ENCODE assay signal across 10 cellular contexts in the genomic region with DNA sequence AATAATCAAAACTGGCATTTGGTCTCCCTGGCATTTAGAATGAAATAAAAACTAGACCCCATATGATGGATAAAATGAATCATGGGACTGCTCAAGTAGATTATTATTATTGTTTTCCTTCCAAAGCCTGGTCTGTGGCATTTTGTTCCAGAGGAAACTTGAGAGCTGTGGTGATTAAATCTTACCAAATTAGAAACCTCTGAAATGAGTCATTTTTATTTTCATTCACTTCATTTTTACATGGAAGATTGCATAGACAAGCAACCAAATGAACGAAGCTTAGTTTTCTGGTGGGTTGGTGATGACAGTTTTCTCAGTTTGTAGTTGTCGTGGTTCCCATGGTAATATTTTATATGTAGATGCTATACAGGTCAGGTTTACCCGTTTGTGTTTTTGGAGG. TPM values are rescaled to one million over a fixed set of nuclear protein-coding genes. Genes with fewer than 3 reads are reported as not detected.
DNase-seq lines count a peak whose midpoint lies in the region; ATAC-seq and TF ChIP-seq lines count a peak whose summit lies in the region.
"Had no signal": no experiment of that assay in that cellular context is flagged by ENCODE, and none has a peak within 500 bp of the region (broad histone marks: within the 10 kb centered on the region; RNA-seq: fewer than 3 reads in every experiment).

No MANE protein-coding gene starts in this region.

- H3K4me2 ChIP-seq in hepatocyte: no peak overlapping the region

- H3K27me3 ChIP-seq in adipocyte (replicated peaks; ENCODE audit: control insufficient read depth, insufficient read depth, low read length) (no peaks in the 10 kb centered on the region), psoas muscle (ENCODE audit: insufficient read depth in 3 of 3, low read length in 2 of 3) (no peaks in the 10 kb centered on the region), hepatocyte (no peaks in the 10 kb centered on the region)

- H3K9ac ChIP-seq in adipocyte (ENCODE audit: low read length): no peak overlapping the region

- 33 to 44% (median 37%) methylated on average over 3 of the region's 3 CpGs for WGBS in psoas muscle, 3 donors
- WGBS in hepatocyte (ENCODE audit: low lambda C conversion rate, missing lambda C conversion rate): 84% methylated on average over 3 of the region's 3 CpGs

- DNase-seq in adipocyte (ENCODE audit: low read depth) (peak; percentile 90), psoas muscle (no peak), KBM-7 (no peak), hepatocyte (ENCODE audit: low spot score) (no peak), NCI-H748 treated with DMSO at 0.1 percent for 48 hours (lab: John Stamatoyannopoulos, UW) (no peak)
- DNase-seq: naive B cell, NCI-H774 had no signal

- no peaks in the 10 kb centered on the region for H3K36me3 ChIP-seq in adipocyte (ENCODE audit: control insufficient read depth, insufficient read depth, low read length, severe bottlenecking)
- no peaks in the 10 kb centered on the region for H3K36me3 ChIP-seq in psoas muscle (ENCODE audit: insufficient read depth in 1 of 2, low read depth in 1 of 2)
- no peaks in the 10 kb centered on the region for H3K36me3 ChIP-seq in hepatocyte (replicated peaks; ENCODE audit: insufficient read depth, low read depth)

- peaks cover 28% of the 10 kb centered on the region for H3K79me2 ChIP-seq in hepatocyte

- H3K4me3 ChIP-seq in adipocyte (ENCODE audit: low read length): peak overlapping the region; percentile 16
- H3K4me3 ChIP-seq in psoas muscle: no peak overlapping the region
- H3K4me3 ChIP-seq in hepatocyte: no peak overlapping the region

- H4K20me1 ChIP-seq in hepatocyte (ENCODE audit: insufficient read depth, poor library complexity, severe bottlenecking): no peaks in the 10 kb centered on the region

- TF ChIP-seq CTCF in psoas muscle (IDR thresholded peaks at IDR 0.05): no peak
- no peak for TF ChIP-seq CTCF in hepatocyte (IDR thresholded peaks at IDR 0.05; ENCODE audit: poor library complexity)

- H3K9me3 ChIP-seq in adipocyte (ENCODE audit: control insufficient read depth, low read length) (no peaks in the 10 kb centered on the region), psoas muscle (no peaks in the 10 kb centered on the region), hepatocyte (ENCODE audit: low read depth) (no peaks in the 10 kb centered on the region)

- ATAC-seq in GM18519 (IDR thresholded peaks at IDR 0.05; ENCODE audit: low FRiP score, unreplicated experiment): peak; percentile 52
- ATAC-seq in HG02973 (IDR thresholded peaks at IDR 0.05; ENCODE audit: unreplicated experiment): peak; percentile 69
- ATAC-seq in psoas muscle: peak; percentile 26 to 62 (median 47)
- no peak for ATAC-seq in GM19467 (IDR thresholded peaks at IDR 0.05; ENCODE audit: unreplicated experiment)

- peaks cover 50% of the 10 kb centered on the region for H3K4me1 ChIP-seq in adipocyte (ENCODE audit: control insufficient read depth, insufficient read depth, low read length)
- H3K4me1 ChIP-seq in psoas muscle: peaks cover 62% of the 10 kb centered on the region
- peaks cover 6% of the 10 kb centered on the region for H3K4me1 ChIP-seq in hepatocyte (ENCODE audit: insufficient read depth)

- intact Hi-C loops in psoas muscle (cut with DNase I): no loop called here

- H3K9me2 ChIP-seq in hepatocyte (replicated peaks; ENCODE audit: insufficient read depth): no peaks in the 10 kb centered on the region

- in situ Hi-C loops in KBM-7 (cut with MboI; ENCODE audit: low pct_unique_long_range_greater_than_20kb, low sequenced_read_pairs): no loop called here

- H3K27ac ChIP-seq in psoas muscle (peak overlapping the region; percentile 61), hepatocyte (no peak overlapping the region)

- H2AFZ ChIP-seq in hepatocyte: no peak overlapping the region

RNA-seq across cellular contexts. Expression of a gene that starts 23.4 kb away (rescaled TPM):
- total RNA-seq in psoas muscle: 100 to 1,000 TPM in 3 of 4 donors, 10 to 100 TPM in 1; 99.1 to 279 (median 191) TPM
- 100 to 1,000 TPM in 2 of 3 donors, 10 to 100 TPM in 1; 29.5 to 193 (median 139) TPM for polyA plus RNA-seq in psoas muscle
- 158 and 160 TPM in 2 replicates for total RNA-seq in hepatocyte
- 115 and 118 TPM in 2 replicates for polyA plus RNA-seq in hepatocyte
